In the genomic region with DNA sequence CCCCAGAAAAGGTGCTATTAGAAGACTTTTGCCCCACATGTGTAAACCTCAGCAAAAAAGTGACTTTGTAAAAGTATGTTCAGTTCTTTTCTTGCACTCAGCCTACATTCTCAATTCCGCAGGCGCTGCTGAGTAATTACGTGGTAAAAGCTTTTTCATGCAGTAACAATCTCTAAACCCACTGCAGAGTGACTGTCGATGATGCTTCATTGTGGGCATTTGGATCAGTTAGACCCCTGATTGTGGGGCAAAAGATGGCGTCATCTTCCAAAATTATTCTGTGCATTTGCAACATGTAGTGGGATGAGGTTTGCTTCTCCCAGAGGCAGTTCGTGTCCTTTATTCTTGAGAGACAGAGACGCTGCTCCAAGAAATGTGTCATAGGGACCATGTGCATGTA, we compare ENCODE assay signal across 30 cellular contexts.
"Had no signal": no experiment of that assay in that cellular context is flagged by ENCODE, and none has a peak within 500 bp of the region (broad histone marks: within the 10 kb centered on the region; RNA-seq: fewer than 3 reads in every experiment).

No MANE protein-coding gene starts in this region.

- H3K27ac Mint-ChIP-seq: naive thymus-derived CD8-positive, alpha-beta T cell; natural killer cell treated with Interleukin-12 subunit alpha and Interleukin-12 subunit beta and Interleukin-15 and Interleukin-18, amount 100 ng/mL, for 72 hours; nephron progenitor cell; progenitor cell of endocrine pancreas; stimulated activated memory B cell treated with anti-CD40 and anti-IgM and Interleukin-4, amounts not matched to agents 10 μg/mL and 1 μg/mL and 100 μg/mL, for 72 hours; stimulated activated naive CD8-positive, alpha-beta T cell treated with anti-CD3 and anti-CD28 coated beads, Interleukin-15, amount 100 ng/mL, for 72 hours had no signal

- H3K4me2 ChIP-seq: smooth muscle cell had no signal

- H3K27ac ChIP-seq: ovary, parathyroid adenoma, psoas muscle, skin epidermis, spleen, suprapubic skin, testis, tibial artery, transverse colon, upper lobe of left lung, vagina had no signal

- H2AFZ ChIP-seq: parathyroid adenoma had no signal

- H3K4me3 Mint-ChIP-seq: naive thymus-derived CD8-positive, alpha-beta T cell; natural killer cell treated with Interleukin-12 subunit alpha and Interleukin-12 subunit beta and Interleukin-15 and Interleukin-18, amount 100 ng/mL, for 72 hours; nephron progenitor cell; neural crest cell; stimulated activated memory B cell treated with anti-CD40 and anti-IgM and Interleukin-4, amounts not matched to agents 10 μg/mL and 1 μg/mL and 100 μg/mL, for 72 hours; stimulated activated naive CD8-positive, alpha-beta T cell treated with anti-CD3 and anti-CD28 coated beads, Interleukin-15, amount 100 ng/mL, for 72 hours had no signal

- H3K4me3 ChIP-seq: ovary, psoas muscle, skin epidermis, smooth muscle cell, spleen, suprapubic skin, testis, tibial artery, transverse colon, upper lobe of left lung, vagina had no signal

- H3K36me3 Mint-ChIP-seq: naive thymus-derived CD8-positive, alpha-beta T cell; natural killer cell treated with Interleukin-12 subunit alpha and Interleukin-12 subunit beta and Interleukin-15 and Interleukin-18, amount 100 ng/mL, for 72 hours; stimulated activated memory B cell treated with anti-CD40 and anti-IgM and Interleukin-4, amounts not matched to agents 10 μg/mL and 1 μg/mL and 100 μg/mL, for 72 hours had no signal

- H3K9ac ChIP-seq: parathyroid adenoma had no signal

- H3K4me1 Mint-ChIP-seq: naive thymus-derived CD8-positive, alpha-beta T cell; stimulated activated memory B cell treated with anti-CD40 and anti-IgM and Interleukin-4, amounts not matched to agents 10 μg/mL and 1 μg/mL and 100 μg/mL, for 72 hours; stimulated activated naive CD8-positive, alpha-beta T cell treated with anti-CD3 and anti-CD28 coated beads, Interleukin-15, amount 100 ng/mL, for 72 hours had no signal

- H3K9me3 ChIP-seq: ovary, psoas muscle, spleen, suprapubic skin, testis, tibial artery, transverse colon, upper lobe of left lung, vagina had no signal

- H3K27me3 Mint-ChIP-seq: progenitor cell of endocrine pancreas; stimulated activated memory B cell treated with anti-CD40 and anti-IgM and Interleukin-4, amounts not matched to agents 10 μg/mL and 1 μg/mL and 100 μg/mL, for 72 hours; stimulated activated naive CD8-positive, alpha-beta T cell treated with anti-CD3 and anti-CD28 coated beads, Interleukin-15, amount 100 ng/mL, for 72 hours had no signal

- H3K9me3 Mint-ChIP-seq: naive thymus-derived CD8-positive, alpha-beta T cell; natural killer cell treated with Interleukin-12 subunit alpha and Interleukin-12 subunit beta and Interleukin-15 and Interleukin-18, amount 100 ng/mL, for 72 hours; nephron progenitor cell; stimulated activated memory B cell treated with anti-CD40 and anti-IgM and Interleukin-4, amounts not matched to agents 10 μg/mL and 1 μg/mL and 100 μg/mL, for 72 hours had no signal

- H3K4me1 ChIP-seq: parathyroid adenoma, psoas muscle, spleen, suprapubic skin, testis, tibial artery, transverse colon, upper lobe of left lung, vagina had no signal

- H3K79me2 ChIP-seq: parathyroid adenoma had no signal

- H3K36me3 ChIP-seq: ovary, spleen, suprapubic skin, tibial artery, transverse colon, upper lobe of left lung, vagina had no signal

- DNase-seq: naive thymus-derived CD8-positive, alpha-beta T cell; nephron progenitor cell; occipital lobe; ovary; posterior cingulate gyrus; psoas muscle; right cardiac atrium; spleen; stimulated activated CD4-positive, alpha-beta T cell treated with anti-CD3 and anti-CD28 coated beads, Interleukin-12 subunit alpha, Interleukin-12 subunit beta, amount 100 ng/mL, for 4 hours; stimulated activated CD4-positive, alpha-beta T cell treated with anti-CD3 and anti-CD28 coated beads, Interleukin-1b, Interleukin-23, amount 100 ng/mL, for 48 hours; stimulated activated CD4-positive, alpha-beta T cell treated with anti-CD3 and anti-CD28 coated beads, Interleukin-4, amount 100 ng/mL, for 1 hour; stimulated activated CD4-positive, alpha-beta T cell treated with anti-CD3 and anti-CD28 coated beads, Interleukin-4, amount 100 ng/mL, for 4 hours; stimulated activated CD8-positive, alpha-beta memory T cell treated with anti-CD3 and anti-CD28 coated beads, Interleukin-4, amount 100 ng/mL, for 48 hours; stimulated activated naive CD4-positive, alpha-beta T cell; stimulated activated naive CD8-positive, alpha-beta T cell treated with anti-CD3 and anti-CD28 coated beads, Interleukin-15, amount 100 ng/mL, for 72 hours; stimulated activated naive CD8-positive, alpha-beta T cell treated with anti-CD3 and anti-CD28 coated beads, Interleukin-15, Interleukin-2, amounts not matched to agents 100 U/mL and 50 U/mL, for 24 hours; testis; tibial artery; transverse colon; upper lobe of left lung had no signal

- H3K27me3 ChIP-seq: ovary, spleen, suprapubic skin, testis, tibial artery, transverse colon, upper lobe of left lung, vagina had no signal

- FAIRE-seq: urothelium cell line had no signal
